Comparison of ENCODE assay signal across 22 cellular contexts in genomic region chr6:56915832-56916231, GRCh38.
"Had no signal": no experiment of that assay in that cellular context is flagged by ENCODE, and none has a peak within 500 bp of the region (broad histone marks: within the 10 kb centered on the region; RNA-seq: fewer than 3 reads in every experiment).

No MANE protein-coding gene starts in this region.

- H3K9me3 Mint-ChIP-seq: dendritic cell treated with granulocyte-macrophage colony-stimulating factor and Interleukin-4, amounts not matched to agents 40 ng/mL and 50 ng/mL, for 4 days; effector memory CD8-positive, alpha-beta T cell; nephron; stimulated activated effector memory CD8-positive, alpha-beta T cell treated with anti-CD3 and anti-CD28 coated beads, Interleukin-12 subunit alpha, Interleukin-12 subunit beta, amount 100 ng/mL, for 72 hours had no signal

- H3K36me3 ChIP-seq: pancreas, tibial artery, upper lobe of right lung, vagina had no signal

- H3K27ac ChIP-seq: hepatocyte, pancreas, tibial artery, upper lobe of right lung, vagina had no signal

- FAIRE-seq: pancreas, small intestine had no signal

- H3K27me3 Mint-ChIP-seq: dendritic cell treated with granulocyte-macrophage colony-stimulating factor and Interleukin-4, amounts not matched to agents 40 ng/mL and 50 ng/mL, for 4 days; progenitor cell of endocrine pancreas had no signal

- H3K4me3 Mint-ChIP-seq: dendritic cell treated with granulocyte-macrophage colony-stimulating factor and Interleukin-4, amounts not matched to agents 40 ng/mL and 50 ng/mL, for 4 days; effector memory CD8-positive, alpha-beta T cell; nephron; stimulated activated effector memory CD8-positive, alpha-beta T cell treated with anti-CD3 and anti-CD28 coated beads, Interleukin-12 subunit alpha, Interleukin-12 subunit beta, amount 100 ng/mL, for 72 hours had no signal

- H3K36me3 Mint-ChIP-seq: stimulated activated effector memory CD8-positive, alpha-beta T cell treated with anti-CD3 and anti-CD28 coated beads, Interleukin-12 subunit alpha, Interleukin-12 subunit beta, amount 100 ng/mL, for 72 hours had no signal

- H3K4me1 Mint-ChIP-seq: stimulated activated effector memory CD8-positive, alpha-beta T cell treated with anti-CD3 and anti-CD28 coated beads, Interleukin-12 subunit alpha, Interleukin-12 subunit beta, amount 100 ng/mL, for 72 hours had no signal

- DNase-seq: effector memory CD8-positive, alpha-beta T cell; foreskin melanocyte; head of caudate nucleus; left colon; left ventricle myocardium superior; mesenchymal stem cell; midbrain; occipital lobe; pancreas; right cardiac atrium; small intestine; stimulated activated CD4-positive, alpha-beta T cell treated with anti-CD3 and anti-CD28 coated beads, Interleukin-2, amount 100 ng/mL, for 48 hours; stimulated activated naive CD8-positive, alpha-beta T cell treated with anti-CD3 and anti-CD28 coated beads, Interleukin-15, Interleukin-2, amounts not matched to agents 100 U/mL and 50 U/mL, for 24 hours; tibial artery; upper lobe of right lung had no signal

- H3K27ac Mint-ChIP-seq: dendritic cell treated with granulocyte-macrophage colony-stimulating factor and Interleukin-4, amounts not matched to agents 40 ng/mL and 50 ng/mL, for 4 days; effector memory CD8-positive, alpha-beta T cell; nephron; progenitor cell of endocrine pancreas; stimulated activated effector memory CD8-positive, alpha-beta T cell treated with anti-CD3 and anti-CD28 coated beads, Interleukin-12 subunit alpha, Interleukin-12 subunit beta, amount 100 ng/mL, for 72 hours had no signal

- H3K4me2 ChIP-seq: hepatocyte had no signal

- H3K9me3 ChIP-seq: pancreas, tibial artery, upper lobe of right lung, vagina had no signal

- H3K4me1 ChIP-seq: pancreas, upper lobe of right lung, vagina had no signal

- H3K4me3 ChIP-seq: hepatocyte, lung, pancreas, tibial artery, upper lobe of right lung, vagina had no signal

- H3K79me2 ChIP-seq: hepatocyte had no signal

- ATAC-seq: effector memory CD8-positive, alpha-beta T cell; left colon; left ventricle myocardium superior; pancreas; right cardiac atrium; stimulated activated naive CD8-positive, alpha-beta T cell treated with anti-CD3 and anti-CD28 coated beads, Interleukin-15, Interleukin-2, amounts not matched to agents 100 U/mL and 50 U/mL, for 24 hours; upper lobe of right lung had no signal

- H3K27me3 ChIP-seq: hepatocyte, vagina had no signal

- H2AFZ ChIP-seq: hepatocyte had no signal
